In genomic region chr2:96184188-96184587, GRCh38 we compare ENCODE assay signal across 20 cellular contexts. TPM values are rescaled to one million over a fixed set of nuclear protein-coding genes. Genes with fewer than 3 reads are reported as not detected.
"Had no signal": no experiment of that assay in that cellular context is flagged by ENCODE, and none has a peak within 500 bp of the region (broad histone marks: within the 10 kb centered on the region; RNA-seq: fewer than 3 reads in every experiment).

No MANE protein-coding gene starts in this region.

- H3K9me3 Mint-ChIP-seq: activated B cell treated with CpG ODN at 0.5 μM for 24 hours; activated CD4-positive, alpha-beta T cell treated with anti-CD3 and anti-CD28 coated beads, Interleukin-2, amount 10 ng/mL, durations not matched to agents 24 days and 14 days had no signal

- H3K27me3 ChIP-seq: gastroesophageal sphincter, heart right ventricle, neutrophil, tibial nerve, uterus had no signal

- H3K9me3 ChIP-seq: gastroesophageal sphincter, heart right ventricle, neutrophil, tibial nerve, uterus had no signal

- DNase-seq: activated B cell treated with CpG ODN at 0.5 μM for 24 hours; activated CD4-positive, alpha-beta T cell treated with anti-CD3 and anti-CD28 coated beads, Interleukin-2, amount 10 ng/mL, durations not matched to agents 24 days and 14 days; activated CD8-positive, alpha-beta memory T cell treated with anti-CD3 and anti-CD28 coated beads for 24 hours; activated naive CD4-positive, alpha-beta T cell; anterior cingulate cortex; erythroblast; heart right ventricle; islet precursor cell; midbrain; stimulated activated naive CD4-positive, alpha-beta T cell; substantia nigra; T-helper 2 cell; uterus had no signal

- ATAC-seq: gastroesophageal sphincter had no signal

- H3K4me3 Mint-ChIP-seq: activated B cell treated with CpG ODN at 0.5 μM for 24 hours; activated CD4-positive, alpha-beta T cell treated with anti-CD3 and anti-CD28 coated beads, Interleukin-2, amount 10 ng/mL, durations not matched to agents 24 days and 14 days had no signal

- H3K27me3 Mint-ChIP-seq: activated B cell treated with CpG ODN at 0.5 μM for 24 hours; activated CD4-positive, alpha-beta T cell treated with anti-CD3 and anti-CD28 coated beads, Interleukin-2, amount 10 ng/mL, durations not matched to agents 24 days and 14 days had no signal

- H3K27ac ChIP-seq: gastroesophageal sphincter, heart right ventricle, neutrophil, tibial nerve, uterus had no signal

- H3K4me1 ChIP-seq: gastroesophageal sphincter, tibial nerve, uterus had no signal

- H3K27ac Mint-ChIP-seq: activated B cell treated with CpG ODN at 0.5 μM for 24 hours; activated CD4-positive, alpha-beta T cell treated with anti-CD3 and anti-CD28 coated beads, Interleukin-2, amount 10 ng/mL, durations not matched to agents 24 days and 14 days had no signal

- H3K4me3 ChIP-seq: gastroesophageal sphincter, heart right ventricle, lung, tibial nerve, uterus had no signal

- H3K36me3 ChIP-seq: uterus had no signal

RNA-seq across cellular contexts. Expression of gene ASTL, which starts 45.9 kb away (rescaled TPM):
- total RNA-seq: bronchial epithelial cell, dermis microvascular lymphatic vessel endothelial cell, gastroesophageal sphincter, heart right ventricle, lung, myocyte, uterus had no signal
